ENCODE assay signal across 26 cellular contexts in the genomic region with DNA sequence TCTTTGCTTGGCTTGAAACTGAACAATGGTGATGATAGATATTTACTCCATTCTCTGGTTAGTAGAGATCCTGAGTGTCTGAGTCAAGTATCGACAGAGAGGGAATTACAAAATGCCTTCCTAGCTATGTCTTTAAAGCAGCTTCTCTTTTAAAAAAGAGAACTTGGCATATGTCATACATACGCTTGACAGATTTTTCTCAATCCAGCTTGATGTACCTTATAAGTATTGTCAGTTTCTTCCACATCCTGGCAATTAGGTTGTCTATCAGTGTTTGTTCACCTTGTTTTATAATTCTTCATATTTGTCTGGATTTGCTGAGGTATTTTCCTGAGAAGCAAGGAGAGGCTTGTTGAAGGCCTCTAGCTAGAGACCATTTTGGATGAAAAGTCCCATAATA. TPM values are rescaled to one million over a fixed set of nuclear protein-coding genes. Genes with fewer than 3 reads are reported as not detected.
"Had no signal": no experiment of that assay in that cellular context is flagged by ENCODE, and none has a peak within 500 bp of the region (broad histone marks: within the 10 kb centered on the region; RNA-seq: fewer than 3 reads in every experiment).

No MANE protein-coding gene starts in this region.

- H3K27me3 ChIP-seq: ovary, right lobe of liver, sigmoid colon, thyroid gland, vagina had no signal

- H3K4me1 ChIP-seq: neural progenitor cell, parathyroid adenoma, psoas muscle, right lobe of liver, thyroid gland, vagina had no signal

- H3K36me3 ChIP-seq: neural progenitor cell, ovary, right lobe of liver, sigmoid colon, stomach, thoracic aorta, thyroid gland, tibial nerve, upper lobe of left lung, vagina had no signal

- H3K27ac ChIP-seq: neural progenitor cell, ovary, parathyroid adenoma, psoas muscle, right lobe of liver, sigmoid colon, stomach, thoracic aorta, thyroid gland, tibial nerve, upper lobe of left lung, vagina had no signal

- H3K79me2 ChIP-seq: parathyroid adenoma had no signal

- H2AFZ ChIP-seq: neural progenitor cell, parathyroid adenoma had no signal

- H3K9me3 ChIP-seq: ovary, psoas muscle, right lobe of liver, sigmoid colon, stomach, thoracic aorta, thyroid gland, tibial nerve, upper lobe of left lung, vagina had no signal

- DNase-seq: naive thymus-derived CD8-positive, alpha-beta T cell; nephron progenitor cell; occipital lobe; ovary; posterior cingulate gyrus; psoas muscle; right cardiac atrium; right lobe of liver; sigmoid colon; small intestine; stimulated activated CD4-positive, alpha-beta T cell treated with anti-CD3 and anti-CD28 coated beads, Interleukin-15, amount 100 ng/mL, for 24 hours; stimulated activated CD4-positive, alpha-beta T cell treated with anti-CD3 and anti-CD28 coated beads, Interleukin-2, amount 100 ng/mL, for 24 hours; stimulated activated CD4-positive, alpha-beta T cell treated with anti-CD3 and anti-CD28 coated beads, Interleukin-2, amount 100 ng/mL, for 48 hours; stimulated activated CD4-positive, alpha-beta T cell treated with anti-CD3 and anti-CD28 coated beads, Interleukin-4, amount 100 ng/mL, for 24 hours; stimulated activated naive B cell treated with anti-CD40 and anti-IgM and Interleukin-4, amounts not matched to agents 10 μg/mL and 1 μg/mL and 100 μg/mL, for 72 hours; stimulated activated naive CD4-positive, alpha-beta T cell treated with Interleukin-2 at 50 U/mL for 16 hours; stomach; thyroid gland; trophoblast cell; upper lobe of left lung had no signal

- H3K9ac ChIP-seq: neural progenitor cell, parathyroid adenoma had no signal

- FAIRE-seq: small intestine, urothelium cell line had no signal

- H3K4me3 ChIP-seq: neural progenitor cell, ovary, psoas muscle, right lobe of liver, sigmoid colon, stomach, thoracic aorta, thyroid gland, tibial nerve, upper lobe of left lung, vagina had no signal

- H3K4me2 ChIP-seq: neural progenitor cell had no signal

RNA-seq across cellular contexts. Expression of a gene that starts 5.0 kb away (rescaled TPM):
- total RNA-seq: naive thymus-derived CD8-positive, alpha-beta T cell had no signal
- polyA plus RNA-seq: naive thymus-derived CD8-positive, alpha-beta T cell had no signal
